In the genomic region with DNA sequence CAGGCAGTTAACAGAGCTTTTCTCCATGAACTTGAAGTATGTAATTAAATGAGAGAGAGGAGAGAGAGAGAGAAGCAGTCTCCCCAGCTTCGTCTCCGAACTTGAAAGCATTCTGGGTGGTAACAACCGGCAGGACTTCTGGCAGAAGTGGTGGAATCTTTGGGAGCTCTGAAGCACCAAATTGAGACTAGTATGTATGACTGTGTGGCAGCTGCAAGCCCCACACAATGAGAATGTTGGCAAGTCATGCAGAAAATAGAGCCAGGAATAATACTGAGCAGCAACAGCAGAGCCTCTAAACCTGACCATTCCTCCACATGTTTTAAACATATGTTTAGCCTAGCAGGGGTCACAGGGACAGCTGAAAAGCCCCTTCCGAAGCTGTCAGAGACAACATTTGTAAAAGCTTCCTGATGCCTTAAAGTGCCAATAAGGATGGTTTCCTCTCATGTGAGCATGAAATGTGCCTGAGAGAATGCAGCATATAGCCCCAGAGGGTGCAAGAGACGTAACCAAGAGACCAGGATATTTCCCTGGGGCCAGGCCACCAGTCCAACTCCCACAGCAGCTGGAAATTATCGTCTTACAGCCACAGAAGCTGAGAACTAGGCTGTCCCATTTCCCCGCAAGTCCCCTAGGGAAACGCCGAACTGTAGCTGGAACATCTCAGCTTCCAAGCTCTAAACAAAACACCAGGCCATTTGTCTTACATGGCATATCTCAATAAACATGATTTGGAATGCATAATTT, we compare ENCODE assay signal across 1 cellular context.
TF ChIP-seq lines count a peak whose summit lies in the region.

No MANE protein-coding gene starts in this region.

TF ChIP-seq in IMR-90, 13 proteins besides CTCF, POLR2A, EP300 and RAD21:
- TF ChIP-seq RCOR1 (IDR thresholded peaks at IDR 0.05; ENCODE audit: insufficient replicate concordance, low read length) (no peak), SMC3 (IDR thresholded peaks at IDR 0.05; ENCODE audit: low read depth, low read length) (no peak), CHD1 (IDR thresholded peaks at IDR 0.05; ENCODE audit: low read depth, low read length) (no peak), NFE2L2 (IDR thresholded peaks at IDR 0.05; ENCODE audit: low read depth, low read length) (no peak), MAZ (IDR thresholded peaks at IDR 0.05; ENCODE audit: borderline replicate concordance, low read depth, low read length) (no peak), BHLHE40 (IDR thresholded peaks at IDR 0.05; ENCODE audit: low read depth, low read length) (no peak), FOS (IDR thresholded peaks at IDR 0.05; ENCODE audit: low read depth, low read length) (no peak), RFX5 (IDR thresholded peaks at IDR 0.05; ENCODE audit: low read depth, low read length) (no peak), ELK1 (IDR thresholded peaks at IDR 0.05; ENCODE audit: borderline replicate concordance, low read depth, low read length) (no peak), MAFK (IDR thresholded peaks at IDR 0.05; ENCODE audit: low read depth, low read length) (no peak), MXI1 (IDR thresholded peaks at IDR 0.05; ENCODE audit: borderline replicate concordance, low read depth, low read length) (no peak), CEBPB (IDR thresholded peaks at IDR 0.05; ENCODE audit: low read depth, low read length) (no peak)
- TF ChIP-seq, protein P1, sequence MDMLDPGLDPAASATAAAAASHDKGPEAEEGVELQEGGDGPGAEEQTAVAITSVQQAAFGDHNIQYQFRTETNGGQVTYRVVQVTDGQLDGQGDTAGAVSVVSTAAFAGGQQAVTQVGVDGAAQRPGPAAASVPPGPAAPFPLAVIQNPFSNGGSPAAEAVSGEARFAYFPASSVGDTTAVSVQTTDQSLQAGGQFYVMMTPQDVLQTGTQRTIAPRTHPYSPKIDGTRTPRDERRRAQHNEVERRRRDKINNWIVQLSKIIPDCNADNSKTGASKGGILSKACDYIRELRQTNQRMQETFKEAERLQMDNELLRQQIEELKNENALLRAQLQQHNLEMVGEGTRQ (IDR thresholded peaks at IDR 0.05; ENCODE audit: low read depth, low read length) = no peak
TF ChIP-seq in IMR-90: peak in this region for 0.
